ENCODE assay signal across 8 cellular contexts in genomic region chr6:33279971-33280511, GRCh38. TPM values are rescaled to one million over a fixed set of nuclear protein-coding genes. Genes with fewer than 3 reads are reported as not detected.
A peak's percentile ranks its signal among the peaks of the same experiment; 100 is the strongest.
DNase-seq lines count a peak whose midpoint lies in the region; FAIRE-seq and TF ChIP-seq lines count a peak whose summit lies in the region.

No MANE protein-coding gene starts in this region.

- POLR2A ChIA-PET in activated CD4-positive, alpha-beta memory T cell treated with anti-CD3 and anti-CD28 coated beads, Interleukin-2, amount 10 ng/mL, durations not matched to agents 7 days and 5 days (lab: Charles Lee): interaction anchor here (1.6 to 7.2 kb wide), 4 partner anchors 8 to 65 kb away, joined by 4 to 234 read pairs (median 16); partner anchors contain the start of genes PFDN6, RGL2, RPS18 and VPS52
- POLR2A ChIA-PET in activated CD4-positive, alpha-beta memory T cell treated with anti-CD3 and anti-CD28 coated beads for 36 hours (lab: Charles Lee): no interaction called here

- no peaks in the 10 kb centered on the region for H3K9me3 Mint-ChIP-seq in activated CD4-positive, alpha-beta memory T cell treated with anti-CD3 and anti-CD28 coated beads, Interleukin-2, amount 10 ng/mL, durations not matched to agents 7 days and 5 days
- no peaks in the 10 kb centered on the region for H3K9me3 Mint-ChIP-seq in activated CD4-positive, alpha-beta memory T cell treated with anti-CD3 and anti-CD28 coated beads for 36 hours
- no peaks in the 10 kb centered on the region for H3K9me3 Mint-ChIP-seq in activated T-helper 2 cell treated with anti-CD3 and anti-CD28 coated beads, Interferon-gamma antibody, Interleukin-2, Interleukin-4, amounts not matched to agents 10 μg/mL and 5 μg/mL and 100 μg/mL, durations not matched to agents 14 hours and 24 hours and 36 hours

- CTCF ChIA-PET in activated CD4-positive, alpha-beta memory T cell treated with anti-CD3 and anti-CD28 coated beads, Interleukin-2, amount 10 ng/mL, durations not matched to agents 7 days and 5 days (lab: Charles Lee): interaction anchor here (0.7 kb wide), 1 partner anchor 174 kb away, joined by 3 read pairs; no protein-coding TSS in a partner anchor
- CTCF ChIA-PET in activated CD4-positive, alpha-beta memory T cell treated with anti-CD3 and anti-CD28 coated beads for 36 hours (lab: Charles Lee): no interaction called here

- no peak overlapping the region for H3K4me3 Mint-ChIP-seq in activated CD4-positive, alpha-beta memory T cell treated with anti-CD3 and anti-CD28 coated beads, Interleukin-2, amount 10 ng/mL, durations not matched to agents 7 days and 5 days
- H3K4me3 Mint-ChIP-seq in activated CD4-positive, alpha-beta memory T cell treated with anti-CD3 and anti-CD28 coated beads for 36 hours: no peak overlapping the region
- no peak overlapping the region for H3K4me3 Mint-ChIP-seq in activated T-helper 2 cell treated with anti-CD3 and anti-CD28 coated beads, Interferon-gamma antibody, Interleukin-2, Interleukin-4, amounts not matched to agents 10 μg/mL and 5 μg/mL and 100 μg/mL, durations not matched to agents 14 hours and 24 hours and 36 hours (ENCODE audit: low read depth)

- H3K27ac Mint-ChIP-seq in activated CD4-positive, alpha-beta memory T cell treated with anti-CD3 and anti-CD28 coated beads, Interleukin-2, amount 10 ng/mL, durations not matched to agents 7 days and 5 days: peak overlapping the region; percentile 21
- H3K27ac Mint-ChIP-seq in activated CD4-positive, alpha-beta memory T cell treated with anti-CD3 and anti-CD28 coated beads for 36 hours: no peak overlapping the region
- peak overlapping the region; percentile 33 for H3K27ac Mint-ChIP-seq in activated T-helper 2 cell treated with anti-CD3 and anti-CD28 coated beads, Interferon-gamma antibody, Interleukin-2, Interleukin-4, amounts not matched to agents 10 μg/mL and 5 μg/mL and 100 μg/mL, durations not matched to agents 14 hours and 24 hours and 36 hours

- intact Hi-C loops in activated CD4-positive, alpha-beta memory T cell treated with anti-CD3 and anti-CD28 coated beads for 36 hours (cut with micrococcal nuclease): loop anchor here (10.0 kb wide), 1 partner anchor 295 kb away; no protein-coding TSS in a partner anchor
- intact Hi-C loops in activated T-helper 2 cell treated with anti-CD3 and anti-CD28 coated beads, Interferon-gamma antibody, Interleukin-2, Interleukin-4, amounts not matched to agents 10 μg/mL and 5 μg/mL and 100 μg/mL, durations not matched to agents 14 hours and 24 hours and 36 hours (cut with micrococcal nuclease): loop anchor here (5.0 to 10.0 kb wide), 3 partner anchors 32 to 1112 kb away; partner anchors contain the start of genes NUDT3, SYNGAP1 and TAPBP

- no peak for FAIRE-seq in GM12892 (lab: Jason Lieb, UNC)

- H3K27me3 Mint-ChIP-seq in activated CD4-positive, alpha-beta memory T cell treated with anti-CD3 and anti-CD28 coated beads, Interleukin-2, amount 10 ng/mL, durations not matched to agents 7 days and 5 days: no peaks in the 10 kb centered on the region
- no peaks in the 10 kb centered on the region for H3K27me3 Mint-ChIP-seq in activated CD4-positive, alpha-beta memory T cell treated with anti-CD3 and anti-CD28 coated beads for 36 hours
- no peaks in the 10 kb centered on the region for H3K27me3 Mint-ChIP-seq in activated T-helper 2 cell treated with anti-CD3 and anti-CD28 coated beads, Interferon-gamma antibody, Interleukin-2, Interleukin-4, amounts not matched to agents 10 μg/mL and 5 μg/mL and 100 μg/mL, durations not matched to agents 14 hours and 24 hours and 36 hours (ENCODE audit: low read depth)

- no peak for DNase-seq in activated CD4-positive, alpha-beta memory T cell treated with anti-CD3 and anti-CD28 coated beads, Interleukin-2, amount 10 ng/mL, durations not matched to agents 7 days and 5 days
- no peak for DNase-seq in activated CD4-positive, alpha-beta memory T cell treated with anti-CD3 and anti-CD28 coated beads for 36 hours
- DNase-seq in NCI-H128 (lab: John Stamatoyannopoulos, UW; ENCODE audit: unreplicated experiment) (peak; percentile 20), kidney glomerular epithelial cell (lab: John Stamatoyannopoulos, UW) (peak; percentile 34), activated gamma-delta T cell treated with Interleukin-2 at 50 U/mL for 16 hours (no peak), GM12892 (ENCODE audit: insufficient read length) (no peak), activated gamma-delta T cell (lab: John Stamatoyannopoulos, UW) (no peak)
- DNase-seq in activated T-helper 2 cell treated with anti-CD3 and anti-CD28 coated beads, Interferon-gamma antibody, Interleukin-2, Interleukin-4, amounts not matched to agents 10 μg/mL and 5 μg/mL and 100 μg/mL, durations not matched to agents 14 hours and 24 hours and 36 hours (ENCODE audit: low spot score): no peak

- H3K36me3 Mint-ChIP-seq in activated CD4-positive, alpha-beta memory T cell treated with anti-CD3 and anti-CD28 coated beads, Interleukin-2, amount 10 ng/mL, durations not matched to agents 7 days and 5 days (ENCODE audit: low read depth): peaks cover 69% of the 10 kb centered on the region
- peaks cover 23% of the 10 kb centered on the region for H3K36me3 Mint-ChIP-seq in activated CD4-positive, alpha-beta memory T cell treated with anti-CD3 and anti-CD28 coated beads for 36 hours
- H3K36me3 Mint-ChIP-seq in activated T-helper 2 cell treated with anti-CD3 and anti-CD28 coated beads, Interferon-gamma antibody, Interleukin-2, Interleukin-4, amounts not matched to agents 10 μg/mL and 5 μg/mL and 100 μg/mL, durations not matched to agents 14 hours and 24 hours and 36 hours (ENCODE audit: low read depth): peaks cover 61% of the 10 kb centered on the region

- H3K4me1 Mint-ChIP-seq in activated CD4-positive, alpha-beta memory T cell treated with anti-CD3 and anti-CD28 coated beads, Interleukin-2, amount 10 ng/mL, durations not matched to agents 7 days and 5 days: peaks cover 44% of the 10 kb centered on the region
- peaks cover 28% of the 10 kb centered on the region for H3K4me1 Mint-ChIP-seq in activated CD4-positive, alpha-beta memory T cell treated with anti-CD3 and anti-CD28 coated beads for 36 hours (ENCODE audit: low read depth)
- peaks cover 22% of the 10 kb centered on the region for H3K4me1 Mint-ChIP-seq in activated T-helper 2 cell treated with anti-CD3 and anti-CD28 coated beads, Interferon-gamma antibody, Interleukin-2, Interleukin-4, amounts not matched to agents 10 μg/mL and 5 μg/mL and 100 μg/mL, durations not matched to agents 14 hours and 24 hours and 36 hours (ENCODE audit: low read depth)

- no peak for TF ChIP-seq POLR2A in GM12892 (IDR thresholded peaks at IDR 0.05; ENCODE audit: low read depth, low read length)

RNA-seq across cellular contexts. Expression of gene B3GALT4, which starts 3.1 kb away (rescaled TPM):
- 10 to 100 TPM; 25.2 to 26.5 TPM for total RNA-seq in activated CD4-positive, alpha-beta memory T cell treated with anti-CD3 and anti-CD28 coated beads, Interleukin-2, amount 10 ng/mL, durations not matched to agents 7 days and 5 days
- total RNA-seq in activated CD4-positive, alpha-beta memory T cell treated with anti-CD3 and anti-CD28 coated beads for 36 hours: 1 to 10 TPM; 5.9 to 6.7 TPM
- total RNA-seq in activated T-helper 2 cell treated with anti-CD3 and anti-CD28 coated beads, Interferon-gamma antibody, Interleukin-2, Interleukin-4, amounts not matched to agents 10 μg/mL and 5 μg/mL and 100 μg/mL, durations not matched to agents 14 hours and 24 hours and 36 hours: 5.1 and 6.5 TPM in 2 replicates
- polyA plus RNA-seq in GM12892 (2012; ENCODE audit: missing spikeins): 3.8 TPM

RNA-seq across cellular contexts. Expression of gene RPS18, which starts 8.2 kb away (rescaled TPM):
- total RNA-seq in activated CD4-positive, alpha-beta memory T cell treated with anti-CD3 and anti-CD28 coated beads, Interleukin-2, amount 10 ng/mL, durations not matched to agents 7 days and 5 days: 1,000 to 10,000 TPM; 2,403 to 2,442 TPM
- total RNA-seq in activated CD4-positive, alpha-beta memory T cell treated with anti-CD3 and anti-CD28 coated beads for 36 hours: 1,000 to 10,000 TPM; 4,372 to 4,391 TPM
- 3,099 and 3,143 TPM in 2 replicates for total RNA-seq in activated T-helper 2 cell treated with anti-CD3 and anti-CD28 coated beads, Interferon-gamma antibody, Interleukin-2, Interleukin-4, amounts not matched to agents 10 μg/mL and 5 μg/mL and 100 μg/mL, durations not matched to agents 14 hours and 24 hours and 36 hours
- 14,102 TPM for polyA plus RNA-seq in GM12892 (2012; ENCODE audit: missing spikeins)

RNA-seq across cellular contexts. Expression of gene VPS52, which starts 8.4 kb away (rescaled TPM):
- total RNA-seq in activated CD4-positive, alpha-beta memory T cell treated with anti-CD3 and anti-CD28 coated beads, Interleukin-2, amount 10 ng/mL, durations not matched to agents 7 days and 5 days: 10 to 100 TPM; 53.1 to 59.7 TPM
- total RNA-seq in activated CD4-positive, alpha-beta memory T cell treated with anti-CD3 and anti-CD28 coated beads for 36 hours: 10 to 100 TPM; 32.7 to 33.7 TPM
- total RNA-seq in activated T-helper 2 cell treated with anti-CD3 and anti-CD28 coated beads, Interferon-gamma antibody, Interleukin-2, Interleukin-4, amounts not matched to agents 10 μg/mL and 5 μg/mL and 100 μg/mL, durations not matched to agents 14 hours and 24 hours and 36 hours: 53.4 and 56.7 TPM in 2 replicates
- polyA plus RNA-seq in GM12892 (2012; ENCODE audit: missing spikeins): 32.4 TPM

RNA-seq across cellular contexts. Expression of gene WDR46, which starts 9.0 kb away (rescaled TPM):
- total RNA-seq in activated CD4-positive, alpha-beta memory T cell treated with anti-CD3 and anti-CD28 coated beads, Interleukin-2, amount 10 ng/mL, durations not matched to agents 7 days and 5 days: 10 to 100 TPM; 37.5 to 41.7 TPM
- total RNA-seq in activated CD4-positive, alpha-beta memory T cell treated with anti-CD3 and anti-CD28 coated beads for 36 hours: 10 to 100 TPM; 59.4 to 60.7 TPM
- total RNA-seq in activated T-helper 2 cell treated with anti-CD3 and anti-CD28 coated beads, Interferon-gamma antibody, Interleukin-2, Interleukin-4, amounts not matched to agents 10 μg/mL and 5 μg/mL and 100 μg/mL, durations not matched to agents 14 hours and 24 hours and 36 hours: 87.3 and 98.3 TPM in 2 replicates
- polyA plus RNA-seq in GM12892 (2012; ENCODE audit: missing spikeins): 41.6 TPM

RNA-seq across cellular contexts. Expression of gene PFDN6, which starts 9.4 kb away (rescaled TPM):
- total RNA-seq in activated CD4-positive, alpha-beta memory T cell treated with anti-CD3 and anti-CD28 coated beads, Interleukin-2, amount 10 ng/mL, durations not matched to agents 7 days and 5 days: 10 to 100 TPM; 63.5 to 65.0 TPM
- 10 to 100 TPM; 78.5 to 90.9 TPM for total RNA-seq in activated CD4-positive, alpha-beta memory T cell treated with anti-CD3 and anti-CD28 coated beads for 36 hours
- total RNA-seq in activated T-helper 2 cell treated with anti-CD3 and anti-CD28 coated beads, Interferon-gamma antibody, Interleukin-2, Interleukin-4, amounts not matched to agents 10 μg/mL and 5 μg/mL and 100 μg/mL, durations not matched to agents 14 hours and 24 hours and 36 hours: 104 and 117 TPM in 2 replicates
- 203 TPM for polyA plus RNA-seq in GM12892 (2012; ENCODE audit: missing spikeins)

Comparison
In these comparisons a context has a peak if more than half of its experiments do, and no peak if none do; other contexts are left out.
1. DNase-seq: peak in NCI-H128 (single experiment) and kidney glomerular epithelial cell (single experiment); none in activated CD4-positive, alpha-beta memory T cell treated with anti-CD3 and anti-CD28 coated beads, Interleukin-2, amount 10 ng/mL, durations not matched to agents 7 days and 5 days (single experiment), activated CD4-positive, alpha-beta memory T cell treated with anti-CD3 and anti-CD28 coated beads for 36 hours (single experiment), activated T-helper 2 cell treated with anti-CD3 and anti-CD28 coated beads, Interferon-gamma antibody, Interleukin-2, Interleukin-4, amounts not matched to agents 10 μg/mL and 5 μg/mL and 100 μg/mL, durations not matched to agents 14 hours and 24 hours and 36 hours (single experiment), activated gamma-delta T cell treated with Interleukin-2 at 50 U/mL for 16 hours (single experiment), GM12892 (single experiment) and activated gamma-delta T cell (single experiment).